Comparison of ENCODE assay signal across 29 cellular contexts in genomic region chr2:5440147-5440546, GRCh38.
"Had no signal": no experiment of that assay in that cellular context is flagged by ENCODE, and none has a peak within 500 bp of the region (broad histone marks: within the 10 kb centered on the region; RNA-seq: fewer than 3 reads in every experiment).

No MANE protein-coding gene starts in this region.

- H3K27ac ChIP-seq: stomach, suprapubic skin, testis, thoracic aorta, thyroid gland, tibial artery, tibial nerve, transverse colon, upper lobe of left lung, upper lobe of right lung, uterus, vagina had no signal

- H3K4me1 ChIP-seq: stomach, suprapubic skin, testis, thyroid gland, tibial artery, tibial nerve, transverse colon, upper lobe of left lung, upper lobe of right lung, uterus, vagina had no signal

- H3K4me3 Mint-ChIP-seq: stimulated activated effector memory CD8-positive, alpha-beta T cell treated with anti-CD3 and anti-CD28 coated beads, Interleukin-12 subunit alpha, Interleukin-12 subunit beta, amount 100 ng/mL, for 72 hours; stimulated activated memory B cell treated with anti-CD40 and anti-IgM and Interleukin-4, amounts not matched to agents 10 μg/mL and 1 μg/mL and 100 μg/mL, for 72 hours; stimulated activated naive B cell treated with anti-CD40 and anti-IgM and Interleukin-4, amounts not matched to agents 10 μg/mL and 1 μg/mL and 100 μg/mL, for 72 hours; stimulated activated naive CD8-positive, alpha-beta T cell treated with anti-CD3 and anti-CD28 coated beads, Interleukin-15, amount 100 ng/mL, for 72 hours; stimulated activated naive CD8-positive, alpha-beta T cell treated with anti-CD3 and anti-CD28 coated beads, Interleukin-15, Interleukin-2, amounts not matched to agents 100 ng/mL and 50 ng/mL, for 24 hours; type B pancreatic cell had no signal

- ATAC-seq: stimulated activated effector memory CD8-positive, alpha-beta T cell treated with anti-CD3 and anti-CD28 coated beads, Interleukin-12 subunit alpha, Interleukin-12 subunit beta, amount 100 ng/mL, for 72 hours; stimulated activated memory B cell treated with anti-CD40 and anti-IgM and Interleukin-4, amounts not matched to agents 10 μg/mL and 1 μg/mL and 100 μg/mL, for 72 hours; stimulated activated naive B cell treated with anti-CD40 and anti-IgM and Interleukin-4, amounts not matched to agents 10 μg/mL and 1 μg/mL and 100 μg/mL, for 72 hours; stimulated activated naive CD8-positive, alpha-beta T cell treated with anti-CD3 and anti-CD28 coated beads, Interleukin-15, amount 100 ng/mL, for 72 hours; stimulated activated naive CD8-positive, alpha-beta T cell treated with anti-CD3 and anti-CD28 coated beads, Interleukin-15, Interleukin-2, amounts not matched to agents 100 U/mL and 50 U/mL, for 24 hours; upper lobe of right lung had no signal

- DNase-seq: stimulated activated CD4-positive, alpha-beta T cell treated with anti-CD3 and anti-CD28 coated beads, Interleukin-2, amount 100 ng/mL, for 48 hours; stimulated activated CD4-positive, alpha-beta T cell treated with anti-CD3 and anti-CD28 coated beads, Interleukin-4, amount 100 ng/mL, for 1 hour; stimulated activated CD4-positive, alpha-beta T cell treated with anti-CD3 and anti-CD28 coated beads, Interleukin-4, amount 100 ng/mL, for 24 hours; stimulated activated CD4-positive, alpha-beta T cell treated with anti-CD3 and anti-CD28 coated beads, Interleukin-4, amount 100 ng/mL, for 4 hours; stimulated activated CD8-positive, alpha-beta memory T cell treated with anti-CD3 and anti-CD28 coated beads, Interleukin-4, amount 100 ng/mL, for 48 hours; stimulated activated naive B cell treated with anti-CD40 and anti-IgM and Interleukin-4, amounts not matched to agents 10 μg/mL and 1 μg/mL and 100 μg/mL, for 72 hours; stimulated activated naive CD4-positive, alpha-beta T cell; stimulated activated naive CD4-positive, alpha-beta T cell treated with Interleukin-2 at 50 U/mL for 16 hours; stimulated activated naive CD8-positive, alpha-beta T cell treated with anti-CD3 and anti-CD28 coated beads, Interleukin-15, amount 100 ng/mL, for 72 hours; stimulated activated naive CD8-positive, alpha-beta T cell treated with anti-CD3 and anti-CD28 coated beads, Interleukin-15, Interleukin-2, amounts not matched to agents 100 U/mL and 50 U/mL, for 24 hours; stomach; substantia nigra; testis; thyroid gland; tibial artery; transverse colon; trophoblast cell; upper lobe of left lung; upper lobe of right lung; uterus had no signal

- H3K9me3 ChIP-seq: stomach, suprapubic skin, testis, thoracic aorta, thyroid gland, tibial artery, tibial nerve, transverse colon, upper lobe of left lung, upper lobe of right lung, uterus, vagina had no signal

- H3K36me3 Mint-ChIP-seq: stimulated activated effector memory CD8-positive, alpha-beta T cell treated with anti-CD3 and anti-CD28 coated beads, Interleukin-12 subunit alpha, Interleukin-12 subunit beta, amount 100 ng/mL, for 72 hours; stimulated activated memory B cell treated with anti-CD40 and anti-IgM and Interleukin-4, amounts not matched to agents 10 μg/mL and 1 μg/mL and 100 μg/mL, for 72 hours; stimulated activated naive B cell treated with anti-CD40 and anti-IgM and Interleukin-4, amounts not matched to agents 10 μg/mL and 1 μg/mL and 100 μg/mL, for 72 hours had no signal

- H3K4me3 ChIP-seq: stomach, suprapubic skin, testis, thoracic aorta, thyroid gland, tibial artery, tibial nerve, transverse colon, upper lobe of left lung, upper lobe of right lung, uterus, vagina had no signal

- H3K27me3 Mint-ChIP-seq: stimulated activated memory B cell treated with anti-CD40 and anti-IgM and Interleukin-4, amounts not matched to agents 10 μg/mL and 1 μg/mL and 100 μg/mL, for 72 hours; stimulated activated naive B cell treated with anti-CD40 and anti-IgM and Interleukin-4, amounts not matched to agents 10 μg/mL and 1 μg/mL and 100 μg/mL, for 72 hours; stimulated activated naive CD8-positive, alpha-beta T cell treated with anti-CD3 and anti-CD28 coated beads, Interleukin-15, amount 100 ng/mL, for 72 hours; stimulated activated naive CD8-positive, alpha-beta T cell treated with anti-CD3 and anti-CD28 coated beads, Interleukin-15, Interleukin-2, amounts not matched to agents 100 ng/mL and 50 ng/mL, for 24 hours; type B pancreatic cell had no signal

- H3K27me3 ChIP-seq: stomach, suprapubic skin, testis, thyroid gland, tibial artery, tibial nerve, transverse colon, upper lobe of left lung, upper lobe of right lung, uterus, vagina had no signal

- FAIRE-seq: urothelium cell line had no signal

- H3K4me1 Mint-ChIP-seq: stimulated activated effector memory CD8-positive, alpha-beta T cell treated with anti-CD3 and anti-CD28 coated beads, Interleukin-12 subunit alpha, Interleukin-12 subunit beta, amount 100 ng/mL, for 72 hours; stimulated activated memory B cell treated with anti-CD40 and anti-IgM and Interleukin-4, amounts not matched to agents 10 μg/mL and 1 μg/mL and 100 μg/mL, for 72 hours; stimulated activated naive B cell treated with anti-CD40 and anti-IgM and Interleukin-4, amounts not matched to agents 10 μg/mL and 1 μg/mL and 100 μg/mL, for 72 hours; stimulated activated naive CD8-positive, alpha-beta T cell treated with anti-CD3 and anti-CD28 coated beads, Interleukin-15, amount 100 ng/mL, for 72 hours had no signal

- H3K27ac Mint-ChIP-seq: stimulated activated effector memory CD8-positive, alpha-beta T cell treated with anti-CD3 and anti-CD28 coated beads, Interleukin-12 subunit alpha, Interleukin-12 subunit beta, amount 100 ng/mL, for 72 hours; stimulated activated memory B cell treated with anti-CD40 and anti-IgM and Interleukin-4, amounts not matched to agents 10 μg/mL and 1 μg/mL and 100 μg/mL, for 72 hours; stimulated activated naive B cell treated with anti-CD40 and anti-IgM and Interleukin-4, amounts not matched to agents 10 μg/mL and 1 μg/mL and 100 μg/mL, for 72 hours; stimulated activated naive CD8-positive, alpha-beta T cell treated with anti-CD3 and anti-CD28 coated beads, Interleukin-15, amount 100 ng/mL, for 72 hours; stimulated activated naive CD8-positive, alpha-beta T cell treated with anti-CD3 and anti-CD28 coated beads, Interleukin-15, Interleukin-2, amounts not matched to agents 100 ng/mL and 50 ng/mL, for 24 hours; type B pancreatic cell had no signal

- H3K36me3 ChIP-seq: stomach, suprapubic skin, thoracic aorta, thyroid gland, tibial artery, tibial nerve, transverse colon, upper lobe of left lung, upper lobe of right lung, uterus, vagina had no signal
